In genomic region chr14:74906923-74907620, GRCh38 we compare ENCODE assay signal across 1 cellular context.
TF ChIP-seq lines count a peak whose summit lies in the region.

No MANE protein-coding gene starts in this region.

TF ChIP-seq in H1, 55 proteins besides CTCF, POLR2A, EP300 and RAD21:
- no peak for TF ChIP-seq CHD2 (IDR thresholded peaks at IDR 0.05; ENCODE audit: low read length)
- TF ChIP-seq EGR1 (IDR thresholded peaks at IDR 0.05; ENCODE audit: borderline replicate concordance, low read depth, low read length), result no peak
- TF ChIP-seq RXRA (IDR thresholded peaks at IDR 0.05; ENCODE audit: insufficient read depth, low read depth, low read length), result no peak
- TF ChIP-seq PHF8 (conservative IDR thresholded peaks at IDR 0.05; ENCODE audit: low read depth, low read length), result no peak
- TF ChIP-seq TAF1 (IDR thresholded peaks at IDR 0.05; ENCODE audit: low read depth, low read length), result no peak
- TF ChIP-seq SP2 (IDR thresholded peaks at IDR 0.05; ENCODE audit: low read length), result no peak
- no peak for TF ChIP-seq POU5F1 (IDR thresholded peaks at IDR 0.05; ENCODE audit: low read depth, low read length)
- no peak for TF ChIP-seq MAX (IDR thresholded peaks at IDR 0.05)
- no peak for TF ChIP-seq SRF (IDR thresholded peaks at IDR 0.05; ENCODE audit: low read depth, low read length)
- TF ChIP-seq CBX5 (IDR thresholded peaks at IDR 0.05; ENCODE audit: low read depth, low read length), result no peak
- TF ChIP-seq CEBPB (IDR thresholded peaks at IDR 0.05; ENCODE audit: low read depth, low read length), result no peak
- no peak for TF ChIP-seq RNF2 (IDR thresholded peaks at IDR 0.05; ENCODE audit: borderline replicate concordance, low read depth, low read length, missing control alignments, poor library complexity, severe bottlenecking)
- TF ChIP-seq SAP30 (IDR thresholded peaks at IDR 0.05; ENCODE audit: insufficient read depth, insufficient replicate concordance, low read length), result no peak
- TF ChIP-seq CHD7 (IDR thresholded peaks at IDR 0.05; ENCODE audit: insufficient replicate concordance, low read length), result no peak
- no peak for TF ChIP-seq RBBP5 (IDR thresholded peaks at IDR 0.05; ENCODE audit: borderline replicate concordance, low read depth, low read length)
- TF ChIP-seq SP4 (IDR thresholded peaks at IDR 0.05; ENCODE audit: low read length), result no peak
- TF ChIP-seq, protein P1, sequence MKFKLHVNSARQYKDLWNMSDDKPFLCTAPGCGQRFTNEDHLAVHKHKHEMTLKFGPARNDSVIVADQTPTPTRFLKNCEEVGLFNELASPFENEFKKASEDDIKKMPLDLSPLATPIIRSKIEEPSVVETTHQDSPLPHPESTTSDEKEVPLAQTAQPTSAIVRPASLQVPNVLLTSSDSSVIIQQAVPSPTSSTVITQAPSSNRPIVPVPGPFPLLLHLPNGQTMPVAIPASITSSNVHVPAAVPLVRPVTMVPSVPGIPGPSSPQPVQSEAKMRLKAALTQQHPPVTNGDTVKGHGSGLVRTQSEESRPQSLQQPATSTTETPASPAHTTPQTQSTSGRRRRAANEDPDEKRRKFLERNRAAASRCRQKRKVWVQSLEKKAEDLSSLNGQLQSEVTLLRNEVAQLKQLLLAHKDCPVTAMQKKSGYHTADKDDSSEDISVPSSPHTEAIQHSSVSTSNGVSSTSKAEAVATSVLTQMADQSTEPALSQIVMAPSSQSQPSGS (IDR thresholded peaks at IDR 0.05; ENCODE audit: low read length), result no peak
- TF ChIP-seq TEAD4 (IDR thresholded peaks at IDR 0.05; ENCODE audit: low read depth, low read length), result no peak
- TF ChIP-seq JUND (IDR thresholded peaks at IDR 0.05; ENCODE audit: low read length), result no peak
- TF ChIP-seq SIX5 (IDR thresholded peaks at IDR 0.05; ENCODE audit: low read depth, low read length), result no peak
